28 cellular contexts compared by ENCODE assay signal in the genomic region with DNA sequence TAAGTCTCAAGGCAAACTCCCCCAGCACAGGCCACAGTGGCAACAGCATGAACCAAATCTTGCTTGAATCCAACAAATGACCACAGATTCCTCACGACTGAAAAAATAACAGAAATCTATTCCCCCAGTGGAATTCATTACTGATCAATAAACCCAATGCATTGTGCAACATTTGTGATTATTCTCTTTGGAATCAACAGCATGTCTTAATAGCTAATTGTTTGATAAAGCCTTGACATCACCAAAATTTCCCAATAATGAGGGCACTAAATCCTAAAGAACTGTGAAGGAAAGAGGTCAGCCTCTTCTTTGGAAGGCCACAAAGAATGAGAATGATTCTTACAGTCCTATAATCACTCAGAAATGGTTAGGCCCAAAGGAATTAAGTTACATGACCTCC. TPM values are rescaled to one million over a fixed set of nuclear protein-coding genes. Genes with fewer than 3 reads are reported as not detected.
DNase-seq lines count a peak whose midpoint lies in the region; ATAC-seq, FAIRE-seq and TF ChIP-seq lines count a peak whose summit lies in the region.
"Had no signal": no experiment of that assay in that cellular context is flagged by ENCODE, and none has a peak within 500 bp of the region (broad histone marks: within the 10 kb centered on the region; RNA-seq: fewer than 3 reads in every experiment).

No MANE protein-coding gene starts in this region.

- H3K9me3 Mint-ChIP-seq in activated T-cell treated with anti-CD3 and anti-CD28 coated beads, Interleukin-2, amount 50 U/mL, for 4 hours = no peaks in the 10 kb centered on the region
- no peaks in the 10 kb centered on the region for H3K9me3 Mint-ChIP-seq in activated naive CD8-positive, alpha-beta T cell treated with anti-CD3 and anti-CD28 coated beads, Interleukin-2, amount 50 U/mL, for 24 hours
- no peaks in the 10 kb centered on the region for H3K9me3 Mint-ChIP-seq in natural killer cell treated with Interleukin-12 subunit alpha and Interleukin-12 subunit beta and Interleukin-15 and Interleukin-18, amount 100 ng/mL, for 72 hours
- H3K9me3 Mint-ChIP-seq: T-helper 1 cell treated with Interleukin-12 subunit alpha and Interleukin-12 subunit beta and Interleukin-4 antibody, amounts not matched to agents 30 μg/mL and 1 μg/mL, for 36 hours had no signal

- H3K4me3 Mint-ChIP-seq in activated T-cell treated with anti-CD3 and anti-CD28 coated beads, Interleukin-2, amount 50 U/mL, for 4 hours = peak overlapping the region; percentile 2
- peak overlapping the region; percentile 69 for H3K4me3 Mint-ChIP-seq in activated naive CD8-positive, alpha-beta T cell treated with anti-CD3 and anti-CD28 coated beads, Interleukin-2, amount 50 U/mL, for 24 hours
- H3K4me3 Mint-ChIP-seq in natural killer cell treated with Interleukin-12 subunit alpha and Interleukin-12 subunit beta and Interleukin-15 and Interleukin-18, amount 100 ng/mL, for 72 hours = peak overlapping the region; percentile 80
- H3K4me3 Mint-ChIP-seq: T-helper 1 cell treated with Interleukin-12 subunit alpha and Interleukin-12 subunit beta and Interleukin-4 antibody, amounts not matched to agents 30 μg/mL and 1 μg/mL, for 36 hours had no signal

- H3K27ac Mint-ChIP-seq in activated naive CD8-positive, alpha-beta T cell treated with anti-CD3 and anti-CD28 coated beads, Interleukin-2, amount 50 U/mL, for 24 hours = peak overlapping the region; percentile 99
- H3K27ac Mint-ChIP-seq in natural killer cell treated with Interleukin-12 subunit alpha and Interleukin-12 subunit beta and Interleukin-15 and Interleukin-18, amount 100 ng/mL, for 72 hours = peak overlapping the region; percentile 93 to 98

- peak; percentile 8 for FAIRE-seq in GM19239 (lab: Jason Lieb, UNC)

- no peak for DNase-seq in activated T-cell treated with anti-CD3 and anti-CD28 coated beads, Interleukin-2, amount 50 U/mL, for 4 hours
- no peak for DNase-seq in activated T-cell treated with anti-CD3 and anti-CD28 coated beads, Interleukin-2, amount 50 U/mL, for 1 hour
- no peak for DNase-seq in GM19239 (ENCODE audit: insufficient read length, low spot score)
- no peak for DNase-seq in activated naive CD8-positive, alpha-beta T cell treated with anti-CD3 and anti-CD28 coated beads, Interleukin-2, amount 50 U/mL, for 24 hours
- no peak for DNase-seq in natural killer cell treated with Interleukin-12 subunit alpha and Interleukin-12 subunit beta and Interleukin-15 and Interleukin-18, amount 100 ng/mL, for 72 hours (ENCODE audit: low spot score)
- no peak for DNase-seq in transverse colon
- no peak for DNase-seq in posterior vena cava (ENCODE audit: low spot score)
- DNase-seq in amygdala (lab: John Stamatoyannopoulos, UW) = no peak
- DNase-seq: ACHN; activated CD4-positive, alpha-beta T cell treated with anti-CD3 and anti-CD28 coated beads, Interleukin-2, amount 50 U/mL, for 1 hour; brain microvascular endothelial cell; HCEC 1CT; Kasumi-1; left cardiac atrium; mesenchymal stem cell; NCI-H1694; NCI-H524 treated with DMSO at 0.1 percent for 48 hours; Peyer's patch; retina; spleen; stimulated activated CD4-positive, alpha-beta T cell treated with anti-CD3 and anti-CD28 coated beads, Interleukin-4, amount 100 ng/mL, for 1 hour; stimulated activated naive CD4-positive, alpha-beta T cell had no signal

- intact Hi-C loops in transverse colon (cut with DNase I; ENCODE audit: low total_unique reads) (no loop called here), posterior vena cava (cut with DNase I) (no loop called here)

- in situ Hi-C loops in transverse colon (cut with MboI; ENCODE audit: low pct_ligation_motif_present in 1 of 4, low pct_unique_long_range_greater_than_20kb in 1 of 4, low sequenced_read_pairs in 3 of 4) = no loop called here

- no peak for ATAC-seq in activated T-cell treated with anti-CD3 and anti-CD28 coated beads, Interleukin-2, amount 50 U/mL, for 4 hours
- no peak for ATAC-seq in activated naive CD8-positive, alpha-beta T cell treated with anti-CD3 and anti-CD28 coated beads, Interleukin-2, amount 50 U/mL, for 24 hours
- ATAC-seq in natural killer cell treated with Interleukin-12 subunit alpha and Interleukin-12 subunit beta and Interleukin-15 and Interleukin-18, amount 100 ng/mL, for 72 hours = no peak
- ATAC-seq: left cardiac atrium had no signal

- H3K36me3 ChIP-seq in transverse colon = no peaks in the 10 kb centered on the region
- H3K36me3 ChIP-seq: BLaER1, brain microvascular endothelial cell, Peyer's patch, SJSA1 had no signal

- H3K27me3 Mint-ChIP-seq in activated T-cell treated with anti-CD3 and anti-CD28 coated beads, Interleukin-2, amount 50 U/mL, for 4 hours (ENCODE audit: low read depth) = no peaks in the 10 kb centered on the region
- no peaks in the 10 kb centered on the region for H3K27me3 Mint-ChIP-seq in activated naive CD8-positive, alpha-beta T cell treated with anti-CD3 and anti-CD28 coated beads, Interleukin-2, amount 50 U/mL, for 24 hours
- no peaks in the 10 kb centered on the region for H3K27me3 Mint-ChIP-seq in natural killer cell treated with Interleukin-12 subunit alpha and Interleukin-12 subunit beta and Interleukin-15 and Interleukin-18, amount 100 ng/mL, for 72 hours

- H3K4me3 ChIP-seq in transverse colon = no peak overlapping the region
- H3K4me3 ChIP-seq: BLaER1, Peyer's patch, SJSA1, spleen had no signal

- TF ChIP-seq EP300 in transverse colon (IDR thresholded peaks at IDR 0.05; ENCODE audit: low read depth) = no peak

- H3K4me1 ChIP-seq in transverse colon = peaks cover 0 to 10% (median 0%) of the 10 kb centered on the region in 4 donors
- H3K4me1 ChIP-seq: BLaER1 had no signal

- whole genome bisulfite sequencing in transverse colon (ENCODE audit: low coverage in 1 of 2), 2 donors = 84 to 86% methylated on average over 1 of the region's 1 CpG

- TF ChIP-seq CTCF in transverse colon (IDR thresholded peaks at IDR 0.05) = no peak

- peaks cover 82% of the 10 kb centered on the region for H3K4me1 Mint-ChIP-seq in activated T-cell treated with anti-CD3 and anti-CD28 coated beads, Interleukin-2, amount 50 U/mL, for 4 hours (ENCODE audit: low read depth)
- H3K4me1 Mint-ChIP-seq in activated naive CD8-positive, alpha-beta T cell treated with anti-CD3 and anti-CD28 coated beads, Interleukin-2, amount 50 U/mL, for 24 hours = peaks cover 78% of the 10 kb centered on the region
- H3K4me1 Mint-ChIP-seq in natural killer cell treated with Interleukin-12 subunit alpha and Interleukin-12 subunit beta and Interleukin-15 and Interleukin-18, amount 100 ng/mL, for 72 hours (ENCODE audit: low read depth in 2 of 2) = peaks cover 57 to 61% of the 10 kb centered on the region in 2 donors

- H3K36me3 Mint-ChIP-seq in activated T-cell treated with anti-CD3 and anti-CD28 coated beads, Interleukin-2, amount 50 U/mL, for 4 hours (ENCODE audit: insufficient read depth) = peaks cover 16% of the 10 kb centered on the region
- peaks cover 1% of the 10 kb centered on the region for H3K36me3 Mint-ChIP-seq in activated naive CD8-positive, alpha-beta T cell treated with anti-CD3 and anti-CD28 coated beads, Interleukin-2, amount 50 U/mL, for 24 hours (ENCODE audit: low read depth)
- no peaks in the 10 kb centered on the region for H3K36me3 Mint-ChIP-seq in natural killer cell treated with Interleukin-12 subunit alpha and Interleukin-12 subunit beta and Interleukin-15 and Interleukin-18, amount 100 ng/mL, for 72 hours

- no peak overlapping the region for H3K27ac ChIP-seq in transverse colon
- H3K27ac ChIP-seq: BLaER1, brain microvascular endothelial cell, epithelial cell of prostate, Peyer's patch, SJSA1, spleen had no signal

- H3K9me3 ChIP-seq in transverse colon = no peaks in the 10 kb centered on the region
- H3K9me3 ChIP-seq: BLaER1, Peyer's patch, SJSA1, spleen had no signal

- TF ChIP-seq POLR2A in transverse colon (IDR thresholded peaks at IDR 0.05) = no peak

- H3K27me3 ChIP-seq in transverse colon = peaks cover 5% of the 10 kb centered on the region
- H3K27me3 ChIP-seq: Peyer's patch, spleen had no signal

RNA-seq across cellular contexts. Expression of a gene that starts 5.8 kb away (rescaled TPM):
- total RNA-seq in activated T-cell treated with anti-CD3 and anti-CD28 coated beads, Interleukin-2, amount 50 U/mL, for 4 hours = 1 to 10 TPM; 2.1 to 2.2 (median 2.2) TPM
- 1 to 10 TPM in 1 of 2 donors, under 1 TPM in 1; 0.33 to 2.9 TPM for total RNA-seq in natural killer cell treated with Interleukin-12 subunit alpha and Interleukin-12 subunit beta and Interleukin-15 and Interleukin-18, amount 100 ng/mL, for 72 hours
- total RNA-seq in transverse colon (10 to 100 TPM in 1 of 4 donors, 1 to 10 TPM in 3; 2.2 to 11.6 (median 6.5) TPM), posterior vena cava (1 to 10 TPM in 1 of 2 donors, under 1 TPM in 1; 0.38 to 1.0 TPM)
- total RNA-seq: fibroblast of villous mesenchyme, osteocyte, SJSA1 had no signal

Comparison
In these comparisons a context has a peak if more than half of its experiments do, and no peak if none do; other contexts are left out.
1. H3K4me3 Mint-ChIP-seq: peak in every context shown above with its lines; median percentile 80 in natural killer cell treated with Interleukin-12 subunit alpha and Interleukin-12 subunit beta and Interleukin-15 and Interleukin-18, amount 100 ng/mL, for 72 hours; 69 in activated naive CD8-positive, alpha-beta T cell treated with anti-CD3 and anti-CD28 coated beads, Interleukin-2, amount 50 U/mL, for 24 hours; 2 in activated T-cell treated with anti-CD3 and anti-CD28 coated beads, Interleukin-2, amount 50 U/mL, for 4 hours.